In the genomic region with DNA sequence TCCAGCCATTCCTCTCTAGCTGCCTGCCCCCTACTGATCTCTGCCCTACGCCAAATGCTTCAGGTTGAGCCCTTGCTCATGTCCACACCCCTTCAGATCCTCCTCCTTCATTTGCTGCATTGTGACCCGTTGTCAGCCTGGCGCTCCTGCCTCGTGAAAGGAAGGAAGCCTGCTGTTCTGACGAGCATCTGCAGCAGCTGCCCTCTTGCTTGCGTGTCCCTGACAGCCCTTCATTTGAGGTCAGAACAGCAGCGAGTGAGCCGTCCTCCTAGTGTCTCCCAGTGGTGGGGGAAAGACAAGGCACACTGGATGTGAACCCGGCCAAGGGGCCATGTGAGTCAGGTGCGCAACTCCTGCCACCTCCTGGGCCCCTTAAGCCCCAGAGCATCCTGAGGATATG, we compare ENCODE assay signal across 12 cellular contexts. TPM values are rescaled to one million over a fixed set of nuclear protein-coding genes. Genes with fewer than 3 reads are reported as not detected.
DNase-seq lines count a peak whose midpoint lies in the region; ATAC-seq and TF ChIP-seq lines count a peak whose summit lies in the region.
"Had no signal": no experiment of that assay in that cellular context is flagged by ENCODE, and none has a peak within 500 bp of the region (broad histone marks: within the 10 kb centered on the region; RNA-seq: fewer than 3 reads in every experiment).

No MANE protein-coding gene starts in this region.

- no peak overlapping the region for H3K27ac ChIP-seq in aorta (ENCODE audit: low read depth in 1 of 2, low read length in 2 of 2)
- H3K27ac ChIP-seq: PC-9 had no signal

- peaks cover 41% of the 10 kb centered on the region for H3K27me3 Mint-ChIP-seq in activated naive CD4-positive, alpha-beta T cell treated with anti-CD3 and anti-CD28 coated beads for 36 hours (ENCODE audit: low read depth)
- H3K27me3 Mint-ChIP-seq in mesothelial cell of epicardium (ENCODE audit: low read depth): peaks cover 65% of the 10 kb centered on the region

- H3K36me3 ChIP-seq in aorta (ENCODE audit: control insufficient read depth in 1 of 2, insufficient read depth in 2 of 2, low read length in 1 of 2): no peaks in the 10 kb centered on the region

- intact Hi-C loops in activated naive CD4-positive, alpha-beta T cell treated with anti-CD3 and anti-CD28 coated beads for 36 hours (cut with micrococcal nuclease): no loop called here
- intact Hi-C loops in aorta (cut with DNase I): no loop called here

- no peak for ATAC-seq in aorta (ENCODE audit: low FRiP score)
- ATAC-seq: CD8-positive, alpha-beta T cell had no signal

- CTCF ChIA-PET in activated naive CD4-positive, alpha-beta T cell treated with anti-CD3 and anti-CD28 coated beads for 36 hours (lab: Charles Lee): no interaction called here

- H3K4me1 ChIP-seq in aorta (ENCODE audit: control insufficient read depth in 1 of 2, insufficient read depth in 2 of 2, low read length in 2 of 2): no peaks in the 10 kb centered on the region

- H3K9me3 ChIP-seq in aorta (ENCODE audit: control insufficient read depth, low read length): no peaks in the 10 kb centered on the region

- 27 to 32% methylated on average over 10 of the region's 10 CpGs for WGBS in aorta, 2 donors

- H3K27ac Mint-ChIP-seq in activated naive CD4-positive, alpha-beta T cell treated with anti-CD3 and anti-CD28 coated beads for 36 hours: no peak overlapping the region
- H3K27ac Mint-ChIP-seq in mesothelial cell of epicardium: no peak overlapping the region
- H3K27ac Mint-ChIP-seq: activated CD4-positive, alpha-beta T cell treated with anti-CD3 and anti-CD28 coated beads, Interleukin-2, amount 10 ng/mL, durations not matched to agents 24 days and 14 days; activated naive CD8-positive, alpha-beta T cell; CD8-positive, alpha-beta T cell had no signal

- H3K4me1 Mint-ChIP-seq in activated naive CD4-positive, alpha-beta T cell treated with anti-CD3 and anti-CD28 coated beads for 36 hours (ENCODE audit: low read depth): peaks cover 8% of the 10 kb centered on the region
- peaks cover 17% of the 10 kb centered on the region for H3K4me1 Mint-ChIP-seq in mesothelial cell of epicardium

- H3K9me3 Mint-ChIP-seq in activated naive CD4-positive, alpha-beta T cell treated with anti-CD3 and anti-CD28 coated beads for 36 hours: no peaks in the 10 kb centered on the region
- H3K9me3 Mint-ChIP-seq in mesothelial cell of epicardium: no peaks in the 10 kb centered on the region
- H3K9me3 Mint-ChIP-seq: activated CD4-positive, alpha-beta T cell treated with anti-CD3 and anti-CD28 coated beads, Interleukin-2, amount 10 ng/mL, durations not matched to agents 24 days and 14 days; CD8-positive, alpha-beta T cell had no signal

- TF ChIP-seq CTCF in mesothelial cell of epicardium (IDR thresholded peaks at IDR 0.05; ENCODE audit: unreplicated experiment): no peak

- no peak overlapping the region for H3K4me3 Mint-ChIP-seq in activated naive CD4-positive, alpha-beta T cell treated with anti-CD3 and anti-CD28 coated beads for 36 hours
- no peak overlapping the region for H3K4me3 Mint-ChIP-seq in mesothelial cell of epicardium
- H3K4me3 Mint-ChIP-seq: activated CD4-positive, alpha-beta T cell treated with anti-CD3 and anti-CD28 coated beads, Interleukin-2, amount 10 ng/mL, durations not matched to agents 24 days and 14 days; activated naive CD8-positive, alpha-beta T cell; CD8-positive, alpha-beta T cell had no signal

- DNase-seq in activated naive CD4-positive, alpha-beta T cell treated with anti-CD3 and anti-CD28 coated beads for 36 hours: peak; percentile 22
- no peak for DNase-seq in activated naive CD4-positive, alpha-beta T cell (lab: John Stamatoyannopoulos, UW)
- DNase-seq in NCI-H146 treated with DMSO at 0.1 percent for 48 hours (lab: John Stamatoyannopoulos, UW; ENCODE audit: unreplicated experiment): peak; percentile 93
- DNase-seq in dermis blood vessel endothelial cell: peak; percentile 40
- peak; percentile 28 to 43 for DNase-seq in aorta
- no peak for DNase-seq in mesothelial cell of epicardium (ENCODE audit: low spot score in 2 of 2, unreplicated experiment in 2 of 2)
- no peak for DNase-seq in NCI-H2029 treated with DMSO at 0.1 percent for 48 hours (lab: John Stamatoyannopoulos, UW)
- no peak for DNase-seq in Kasumi-1 (lab: John Stamatoyannopoulos, UW)
- DNase-seq: activated CD4-positive, alpha-beta T cell treated with anti-CD3 and anti-CD28 coated beads, Interleukin-2, amount 10 ng/mL, durations not matched to agents 24 days and 14 days; CD8-positive, alpha-beta T cell had no signal

- H3K27me3 ChIP-seq in aorta (ENCODE audit: control insufficient read depth in 1 of 2, insufficient read depth in 2 of 2, low read length in 1 of 2): no peaks in the 10 kb centered on the region

- H3K4me3 ChIP-seq in aorta (ENCODE audit: low read length in 2 of 2): no peak overlapping the region
- H3K4me3 ChIP-seq: PC-9 had no signal

- H3K36me3 Mint-ChIP-seq in activated naive CD4-positive, alpha-beta T cell treated with anti-CD3 and anti-CD28 coated beads for 36 hours (ENCODE audit: low read depth): no peaks in the 10 kb centered on the region
- no peaks in the 10 kb centered on the region for H3K36me3 Mint-ChIP-seq in mesothelial cell of epicardium
- H3K36me3 Mint-ChIP-seq: activated naive CD8-positive, alpha-beta T cell; CD8-positive, alpha-beta T cell had no signal

RNA-seq across cellular contexts. Expression of gene PIANP, which starts 3.0 kb away (rescaled TPM):
- under 1 TPM; 0.21 to 0.27 TPM for total RNA-seq in activated naive CD4-positive, alpha-beta T cell treated with anti-CD3 and anti-CD28 coated beads for 36 hours
- not detected in 2 replicates for total RNA-seq in dermis blood vessel endothelial cell
- 10 to 100 TPM in 1 of 2 donors, 1 to 10 TPM in 1; 1.2 to 10.7 TPM for total RNA-seq in aorta
- polyA plus RNA-seq in aorta: 1 to 10 TPM; 4.3 to 7.5 TPM
- 3.7 to 6.0 TPM (median 3.9 TPM) in 3 replicates for total RNA-seq in mesothelial cell of epicardium
- total RNA-seq: PC-9 had no signal

RNA-seq across cellular contexts. Expression of gene ZNF384, which starts 14.5 kb away (rescaled TPM):
- 10 to 100 TPM; 52.6 to 56.6 TPM for total RNA-seq in activated naive CD4-positive, alpha-beta T cell treated with anti-CD3 and anti-CD28 coated beads for 36 hours
- total RNA-seq in dermis blood vessel endothelial cell: 12.1 and 15.9 TPM in 2 replicates
- total RNA-seq in aorta: 10 to 100 TPM; 54.4 to 66.7 TPM
- 10 to 100 TPM; 23.2 to 49.3 TPM for polyA plus RNA-seq in aorta
- 94.9 to 101 TPM (median 96.3 TPM) in 3 replicates for total RNA-seq in mesothelial cell of epicardium

RNA-seq across cellular contexts. Expression of gene COPS7A, which starts 20.2 kb away (rescaled TPM):
- 10 to 100 TPM; 43.0 to 47.8 TPM for total RNA-seq in activated naive CD4-positive, alpha-beta T cell treated with anti-CD3 and anti-CD28 coated beads for 36 hours
- total RNA-seq in dermis blood vessel endothelial cell (31.7 and 41.4 TPM in 2 replicates), aorta (10 to 100 TPM; 47.0 to 50.1 TPM), mesothelial cell of epicardium (34.1 to 37.6 TPM (median 34.8 TPM) in 3 replicates)
- polyA plus RNA-seq in aorta: 10 to 100 TPM; 43.8 to 70.5 TPM

RNA-seq across cellular contexts. Expression of gene ING4, which starts 40.7 kb away (rescaled TPM):
- 10 to 100 TPM; 17.3 to 17.8 TPM for total RNA-seq in activated naive CD4-positive, alpha-beta T cell treated with anti-CD3 and anti-CD28 coated beads for 36 hours
- total RNA-seq in dermis blood vessel endothelial cell (44.0 and 61.1 TPM in 2 replicates), aorta (10 to 100 TPM; 19.7 to 43.3 TPM), mesothelial cell of epicardium (63.5 to 69.0 TPM (median 64.2 TPM) in 3 replicates)
- 10 to 100 TPM; 45.3 to 63.7 TPM for polyA plus RNA-seq in aorta

RNA-seq across cellular contexts. Expression of gene MLF2, which starts 49.3 kb away (rescaled TPM):
- total RNA-seq in activated naive CD4-positive, alpha-beta T cell treated with anti-CD3 and anti-CD28 coated beads for 36 hours: 100 to 1,000 TPM; 140 to 143 TPM
- total RNA-seq in dermis blood vessel endothelial cell (107 and 161 TPM in 2 replicates), aorta (100 to 1,000 TPM; 110 to 144 TPM), mesothelial cell of epicardium (195 to 203 TPM (median 202 TPM) in 3 replicates)
- polyA plus RNA-seq in aorta: 100 to 1,000 TPM; 134 to 141 TPM

Comparison
In these comparisons a context has a peak if more than half of its experiments do, and no peak if none do; other contexts are left out.
1. DNase-seq: peak in activated naive CD4-positive, alpha-beta T cell treated with anti-CD3 and anti-CD28 coated beads for 36 hours (single experiment), NCI-H146 treated with DMSO at 0.1 percent for 48 hours (single experiment), dermis blood vessel endothelial cell (single experiment) and aorta (2 of 2); none in activated naive CD4-positive, alpha-beta T cell (0 of 4), mesothelial cell of epicardium (0 of 2), NCI-H2029 treated with DMSO at 0.1 percent for 48 hours (single experiment) and Kasumi-1 (0 of 2).